Comparison of ENCODE assay signal across 8 cellular contexts in the genomic region with DNA sequence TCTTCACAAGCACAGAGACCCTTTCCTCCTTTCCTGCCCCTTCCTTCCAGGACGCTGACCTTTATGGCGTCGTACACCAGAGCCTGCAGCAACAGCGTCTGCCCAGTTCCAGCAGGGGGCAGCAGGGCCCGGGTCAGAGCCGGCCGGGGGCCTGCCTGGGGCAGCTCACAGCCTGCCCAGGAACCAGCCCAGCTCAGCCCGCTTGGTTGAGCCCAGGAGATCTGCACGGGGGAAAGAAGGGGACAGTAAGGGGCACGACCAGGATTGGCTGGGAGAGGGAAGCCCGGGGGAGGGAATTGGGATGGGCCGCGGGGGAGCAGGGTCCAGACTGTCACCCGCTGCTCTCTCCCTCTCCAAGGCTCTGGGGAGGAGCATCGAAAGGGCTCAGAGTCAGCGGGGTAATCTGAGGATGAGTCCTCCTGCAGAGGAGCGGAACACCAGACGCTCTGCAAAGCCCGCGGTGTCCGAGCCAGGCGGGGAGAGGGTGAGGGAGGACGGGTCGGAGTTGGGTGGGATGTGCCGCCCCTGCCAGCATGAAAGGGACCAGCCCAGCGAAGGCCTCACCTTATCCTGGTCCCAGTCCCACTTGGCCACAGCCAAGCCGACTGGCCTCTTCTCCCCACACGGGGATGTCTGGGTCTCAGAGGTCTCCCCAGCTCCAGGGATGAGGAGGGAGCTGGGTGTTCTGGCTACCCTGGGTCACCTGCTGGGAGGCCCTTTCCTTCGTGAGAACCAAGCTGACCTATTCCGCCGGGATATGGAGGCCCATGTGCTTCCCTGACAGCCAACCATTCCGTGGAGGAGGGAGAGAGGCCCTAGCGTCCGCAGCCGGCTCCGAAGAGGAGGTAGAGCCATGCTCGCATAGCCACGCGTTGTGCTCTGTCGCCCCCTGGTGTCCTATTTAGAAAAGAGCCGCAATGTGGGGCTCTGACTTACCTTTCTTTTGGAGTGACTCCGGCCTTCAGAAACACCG. TPM values are rescaled to one million over a fixed set of nuclear protein-coding genes. Genes with fewer than 3 reads are reported as not detected.
A peak's percentile ranks its signal among the peaks of the same experiment; 100 is the strongest.
DNase-seq lines count a peak whose midpoint lies in the region; ATAC-seq and TF ChIP-seq lines count a peak whose summit lies in the region.

No MANE protein-coding gene starts in this region.

- 14 to 22% methylated on average over 27 to 43 of the region's 43 CpGs for WGBS in testis, 2 donors

- no peaks in the 10 kb centered on the region for H3K9me3 ChIP-seq in testis

- peaks cover 9% of the 10 kb centered on the region for H3K4me1 Mint-ChIP-seq in activated naive CD8-positive, alpha-beta T cell (ENCODE audit: low read depth)
- H3K4me1 Mint-ChIP-seq in osteocyte (ENCODE audit: unreplicated experiment), result peaks cover 19% of the 10 kb centered on the region

- H3K4me3 ChIP-seq in testis, result peak overlapping the region; percentile 22 to 43

- DNase-seq in NCI-H1105 (lab: John Stamatoyannopoulos, UW), result peak; percentile 94
- peak; percentile 77 for DNase-seq in SKM-1 treated with dmso at 0.1 percent for 144 hours (lab: John Stamatoyannopoulos, UW; ENCODE audit: unreplicated experiment)
- DNase-seq in glomerular visceral epithelial cell (ENCODE audit: extremely low spot score), result peak; percentile 77
- peak; percentile 94 for DNase-seq in osteocyte (ENCODE audit: extremely low spot score, unreplicated experiment)
- peak; percentile 94 for DNase-seq in testis

- no peaks in the 10 kb centered on the region for H3K36me3 ChIP-seq in testis (ENCODE audit: low read depth, missing control alignments)

- no peak for TF ChIP-seq POLR2A in testis (IDR thresholded peaks at IDR 0.05)

- no peaks in the 10 kb centered on the region for H3K36me3 Mint-ChIP-seq in activated naive CD8-positive, alpha-beta T cell
- peaks cover 25% of the 10 kb centered on the region for H3K36me3 Mint-ChIP-seq in osteocyte (ENCODE audit: unreplicated experiment)

- H3K9me3 Mint-ChIP-seq in activated naive CD8-positive, alpha-beta T cell (ENCODE audit: low read depth), result no peaks in the 10 kb centered on the region
- H3K9me3 Mint-ChIP-seq in osteocyte (ENCODE audit: unreplicated experiment), result no peaks in the 10 kb centered on the region

- TF ChIP-seq CTCF in C4-2B (conservative IDR thresholded peaks at IDR 0.05) (peak; percentile 87), osteocyte (IDR thresholded peaks at IDR 0.05) (peak; percentile 89), testis (IDR thresholded peaks at IDR 0.05) (peak; percentile 89 to 90 (median 90))

- H3K27me3 ChIP-seq in testis, result no peaks in the 10 kb centered on the region

- H3K27me3 Mint-ChIP-seq in activated naive CD8-positive, alpha-beta T cell, result peaks cover 8% of the 10 kb centered on the region
- H3K27me3 Mint-ChIP-seq in osteocyte (ENCODE audit: unreplicated experiment), result no peaks in the 10 kb centered on the region

- ATAC-seq in GM21576 (IDR thresholded peaks at IDR 0.05; ENCODE audit: unreplicated experiment), result peak; percentile 55

- peak overlapping the region; percentile 86 for H3K27ac Mint-ChIP-seq in activated naive CD8-positive, alpha-beta T cell
- H3K27ac Mint-ChIP-seq in osteocyte (ENCODE audit: unreplicated experiment), result no peak overlapping the region

- intact Hi-C loops in testis (cut with DNase I; ENCODE audit: low total_unique reads), result loop anchor here (2.0 kb wide), 1 partner anchor 66 kb away; no protein-coding TSS in a partner anchor

- H3K4me1 ChIP-seq in testis, result peaks cover 21% of the 10 kb centered on the region

- H3K4me3 Mint-ChIP-seq in activated naive CD8-positive, alpha-beta T cell, result peak overlapping the region; percentile 90
- H3K4me3 Mint-ChIP-seq in osteocyte (ENCODE audit: unreplicated experiment), result no peak overlapping the region

- H3K27ac ChIP-seq in C4-2B (no peak overlapping the region; the same call in 1 of the 2 replicates), testis (peak overlapping the region in 1 of 2 donors; percentile 17)

RNA-seq across cellular contexts. Expression of gene IGDCC3, which starts 7.4 kb away (rescaled TPM):
- 0.16 and 0.48 TPM in 2 replicates for total RNA-seq in osteocyte
- total RNA-seq in testis, result 1 to 10 TPM; 6.5 TPM
- polyA plus RNA-seq in testis (ENCODE audit: insufficient read depth, low read depth, low replicate concordance), result 5.8 TPM

RNA-seq across cellular contexts. Expression of gene IGDCC4, which starts 37.6 kb away (rescaled TPM):
- total RNA-seq in osteocyte (36.4 and 36.8 TPM in 2 replicates), testis (1 to 10 TPM; 2.7 to 4.3 TPM)
- 3.3 TPM for polyA plus RNA-seq in testis (ENCODE audit: insufficient read depth, low read depth, low replicate concordance)
